12 cellular contexts compared by ENCODE assay signal in the genomic region with DNA sequence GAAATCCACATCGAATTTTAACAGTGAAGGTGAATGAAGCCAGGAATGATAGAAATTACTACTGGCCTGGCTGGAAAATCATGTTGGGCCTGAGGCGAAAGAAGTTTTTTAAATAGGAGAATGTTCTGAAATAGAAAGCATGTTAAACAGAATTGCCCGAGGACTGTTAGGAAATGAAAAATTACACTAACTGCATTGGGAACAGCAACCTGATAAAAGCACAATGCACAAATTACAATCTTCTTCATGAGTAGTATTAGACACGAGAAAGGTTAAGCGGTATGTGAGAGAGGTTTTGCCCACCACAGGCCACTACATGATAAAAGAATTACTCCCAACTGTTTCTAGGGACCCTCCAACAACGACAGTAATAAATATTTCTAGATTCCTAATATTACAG. TPM values are rescaled to one million over a fixed set of nuclear protein-coding genes. Genes with fewer than 3 reads are reported as not detected.
DNase-seq lines count a peak whose midpoint lies in the region; ATAC-seq and TF ChIP-seq lines count a peak whose summit lies in the region.
"Had no signal": no experiment of that assay in that cellular context is flagged by ENCODE, and none has a peak within 500 bp of the region (broad histone marks: within the 10 kb centered on the region; RNA-seq: fewer than 3 reads in every experiment).

No MANE protein-coding gene starts in this region.

- ATAC-seq in RWPE2 (ENCODE audit: low read depth) (no peak), psoas muscle (no peak)
- no peak for ATAC-seq in activated CD8-positive, alpha-beta T cell treated with anti-CD3 and anti-CD28 coated beads, Interleukin-2, amount 10 ng/mL, durations not matched to agents 7 days and 5 days

- H3K4me3 Mint-ChIP-seq in activated CD8-positive, alpha-beta T cell treated with anti-CD3 and anti-CD28 coated beads, Interleukin-2, amount 10 ng/mL, durations not matched to agents 7 days and 5 days: no peak overlapping the region
- no peak overlapping the region for H3K4me3 Mint-ChIP-seq in activated naive CD4-positive, alpha-beta T cell treated with anti-CD3 and anti-CD28 coated beads, Interleukin-2, amount 10 ng/mL, durations not matched to agents 7 days and 5 days

- H3K36me3 Mint-ChIP-seq in activated CD8-positive, alpha-beta T cell treated with anti-CD3 and anti-CD28 coated beads, Interleukin-2, amount 10 ng/mL, durations not matched to agents 7 days and 5 days (ENCODE audit: low read depth): peaks cover 17% of the 10 kb centered on the region
- peaks cover 5% of the 10 kb centered on the region for H3K36me3 Mint-ChIP-seq in activated naive CD4-positive, alpha-beta T cell treated with anti-CD3 and anti-CD28 coated beads, Interleukin-2, amount 10 ng/mL, durations not matched to agents 7 days and 5 days

- no peaks in the 10 kb centered on the region for H3K9me3 ChIP-seq in RWPE2 (ENCODE audit: severe bottlenecking)
- H3K9me3 ChIP-seq in esophagus squamous epithelium: no peaks in the 10 kb centered on the region
- no peaks in the 10 kb centered on the region for H3K9me3 ChIP-seq in psoas muscle

- H3K27me3 Mint-ChIP-seq in activated CD8-positive, alpha-beta T cell treated with anti-CD3 and anti-CD28 coated beads, Interleukin-2, amount 10 ng/mL, durations not matched to agents 7 days and 5 days (ENCODE audit: low read depth): no peaks in the 10 kb centered on the region
- no peaks in the 10 kb centered on the region for H3K27me3 Mint-ChIP-seq in activated naive CD4-positive, alpha-beta T cell treated with anti-CD3 and anti-CD28 coated beads, Interleukin-2, amount 10 ng/mL, durations not matched to agents 7 days and 5 days

- intact Hi-C loops in esophagus squamous epithelium (cut with DNase I) (no loop called here), psoas muscle (cut with DNase I) (no loop called here)

- no peak for TF ChIP-seq POLR2A in esophagus squamous epithelium (IDR thresholded peaks at IDR 0.05)

- H3K4me3 ChIP-seq in AG09309 (ENCODE audit: control insufficient read depth, low read depth, low read length) (peak overlapping the region; percentile 11; the same call in 1 of the 2 replicates), RWPE2 (ENCODE audit: severe bottlenecking) (no peak overlapping the region), esophagus squamous epithelium (no peak overlapping the region), psoas muscle (peak overlapping the region; percentile 56)
- H3K4me3 ChIP-seq: skin epidermis had no signal

- 47 to 52% methylated on average over 6 of the region's 6 CpGs for WGBS in esophagus squamous epithelium, 2 donors
- 32 to 56% (median 35%) methylated on average over 6 of the region's 6 CpGs for WGBS in psoas muscle, 3 donors

- no peak for TF ChIP-seq CTCF in AG09309 (IDR thresholded peaks at IDR 0.05; ENCODE audit: control insufficient read depth, insufficient read depth, low read depth, low read length, missing control alignments)
- TF ChIP-seq CTCF in RWPE2 (IDR thresholded peaks at IDR 0.05; ENCODE audit: poor library complexity, severe bottlenecking): no peak
- no peak for TF ChIP-seq CTCF in esophagus squamous epithelium (IDR thresholded peaks at IDR 0.05)
- no peak for TF ChIP-seq CTCF in psoas muscle (IDR thresholded peaks at IDR 0.05)
- no peak for TF ChIP-seq CTCF in RWPE1 (conservative IDR thresholded peaks at IDR 0.05; ENCODE audit: low read depth)

- H3K36me3 ChIP-seq in RWPE2 (ENCODE audit: low read depth): peaks cover 27% of the 10 kb centered on the region
- no peaks in the 10 kb centered on the region for H3K36me3 ChIP-seq in esophagus squamous epithelium
- H3K36me3 ChIP-seq in psoas muscle (ENCODE audit: insufficient read depth in 1 of 2, low read depth in 1 of 2): no peaks in the 10 kb centered on the region

- H3K4me1 Mint-ChIP-seq in activated CD8-positive, alpha-beta T cell treated with anti-CD3 and anti-CD28 coated beads, Interleukin-2, amount 10 ng/mL, durations not matched to agents 7 days and 5 days (ENCODE audit: low read depth): no peaks in the 10 kb centered on the region
- H3K4me1 Mint-ChIP-seq in activated naive CD4-positive, alpha-beta T cell treated with anti-CD3 and anti-CD28 coated beads, Interleukin-2, amount 10 ng/mL, durations not matched to agents 7 days and 5 days: no peaks in the 10 kb centered on the region

- CTCF ChIA-PET in activated CD8-positive, alpha-beta T cell treated with anti-CD3 and anti-CD28 coated beads, Interleukin-2, amount 10 ng/mL, durations not matched to agents 7 days and 5 days (lab: Charles Lee): no interaction called here
- CTCF ChIA-PET in RWPE1 (lab: Yijun Ruan, JAX): no interaction called here
- CTCF ChIA-PET in activated naive CD4-positive, alpha-beta T cell treated with anti-CD3 and anti-CD28 coated beads, Interleukin-2, amount 10 ng/mL, durations not matched to agents 7 days and 5 days (lab: Charles Lee): no interaction called here

- H3K27me3 ChIP-seq in RWPE2 (ENCODE audit: insufficient read depth, poor library complexity, severe bottlenecking) (no peaks in the 10 kb centered on the region), esophagus squamous epithelium (no peaks in the 10 kb centered on the region), psoas muscle (ENCODE audit: insufficient read depth in 3 of 3, low read length in 2 of 3) (no peaks in the 10 kb centered on the region)

- H3K4me1 ChIP-seq in RWPE2 (ENCODE audit: insufficient read depth, poor library complexity, severe bottlenecking) (peaks cover 48% of the 10 kb centered on the region), esophagus squamous epithelium (peaks cover 0 to 37% (median 22%) of the 10 kb centered on the region in 3 donors), psoas muscle (peaks cover 63% of the 10 kb centered on the region)

- no peak overlapping the region for H3K27ac Mint-ChIP-seq in activated CD8-positive, alpha-beta T cell treated with anti-CD3 and anti-CD28 coated beads, Interleukin-2, amount 10 ng/mL, durations not matched to agents 7 days and 5 days
- no peak overlapping the region for H3K27ac Mint-ChIP-seq in activated naive CD4-positive, alpha-beta T cell treated with anti-CD3 and anti-CD28 coated beads, Interleukin-2, amount 10 ng/mL, durations not matched to agents 7 days and 5 days

- no peaks in the 10 kb centered on the region for H3K9me3 Mint-ChIP-seq in activated CD8-positive, alpha-beta T cell treated with anti-CD3 and anti-CD28 coated beads, Interleukin-2, amount 10 ng/mL, durations not matched to agents 7 days and 5 days (ENCODE audit: insufficient read depth)
- no peaks in the 10 kb centered on the region for H3K9me3 Mint-ChIP-seq in activated naive CD4-positive, alpha-beta T cell treated with anti-CD3 and anti-CD28 coated beads, Interleukin-2, amount 10 ng/mL, durations not matched to agents 7 days and 5 days

- no peak for DNase-seq in AG09309 (ENCODE audit: low read depth)
- no peak for DNase-seq in RWPE2 (ENCODE audit: low spot score)
- DNase-seq in esophagus squamous epithelium (lab: John Stamatoyannopoulos, UW): no peak
- no peak for DNase-seq in psoas muscle
- DNase-seq in activated CD8-positive, alpha-beta T cell treated with anti-CD3 and anti-CD28 coated beads, Interleukin-2, amount 10 ng/mL, durations not matched to agents 7 days and 5 days: no peak
- DNase-seq in RWPE1 (ENCODE audit: low spot score): no peak
- DNase-seq in NOMO-1 (lab: John Stamatoyannopoulos, UW; ENCODE audit: unreplicated experiment in 2 of 2): no peak
- no peak for DNase-seq in activated naive CD4-positive, alpha-beta T cell treated with anti-CD3 and anti-CD28 coated beads, Interleukin-2, amount 10 ng/mL, durations not matched to agents 7 days and 5 days
- DNase-seq: activated T-cell treated with anti-CD3 and anti-CD28 coated beads, Interleukin-2, amount 50 U/mL, for 1 hour; H7; NCI-H187 treated with DMSO at 0.1 percent for 48 hours had no signal

- POLR2A ChIA-PET in activated CD8-positive, alpha-beta T cell treated with anti-CD3 and anti-CD28 coated beads, Interleukin-2, amount 10 ng/mL, durations not matched to agents 7 days and 5 days (lab: Charles Lee): no interaction called here
- POLR2A ChIA-PET in RWPE1 (lab: Yijun Ruan, JAX; ENCODE audit: low non-redundant PET): no interaction called here

- H3K27ac ChIP-seq in RWPE2 (ENCODE audit: poor library complexity, severe bottlenecking) (peak overlapping the region; percentile 93), esophagus squamous epithelium (peak overlapping the region; percentile 51 to 83 (median 76)), psoas muscle (peak overlapping the region; percentile 89), RWPE1 (no peak overlapping the region)

RNA-seq across cellular contexts. Expression of gene GBE1, which starts 18.9 kb away (rescaled TPM):
- total RNA-seq in esophagus squamous epithelium (10 to 100 TPM; 19.2 to 37.2 (median 29.7) TPM), psoas muscle (100 to 1,000 TPM in 3 of 4 donors, 10 to 100 TPM in 1; 99.7 to 261 (median 185) TPM)
- 100 to 1,000 TPM; 112 to 290 (median 198) TPM for polyA plus RNA-seq in psoas muscle
- total RNA-seq in activated CD8-positive, alpha-beta T cell treated with anti-CD3 and anti-CD28 coated beads, Interleukin-2, amount 10 ng/mL, durations not matched to agents 7 days and 5 days: 10 to 100 TPM; 29.8 to 33.3 TPM

Comparison
In these comparisons a context has a peak if more than half of its experiments do, and no peak if none do; other contexts are left out.
1. H3K4me3 ChIP-seq: peak in AG09309 (single experiment) and psoas muscle (single experiment); none in RWPE2 (single experiment) and esophagus squamous epithelium (0 of 4).